In the genomic region with DNA sequence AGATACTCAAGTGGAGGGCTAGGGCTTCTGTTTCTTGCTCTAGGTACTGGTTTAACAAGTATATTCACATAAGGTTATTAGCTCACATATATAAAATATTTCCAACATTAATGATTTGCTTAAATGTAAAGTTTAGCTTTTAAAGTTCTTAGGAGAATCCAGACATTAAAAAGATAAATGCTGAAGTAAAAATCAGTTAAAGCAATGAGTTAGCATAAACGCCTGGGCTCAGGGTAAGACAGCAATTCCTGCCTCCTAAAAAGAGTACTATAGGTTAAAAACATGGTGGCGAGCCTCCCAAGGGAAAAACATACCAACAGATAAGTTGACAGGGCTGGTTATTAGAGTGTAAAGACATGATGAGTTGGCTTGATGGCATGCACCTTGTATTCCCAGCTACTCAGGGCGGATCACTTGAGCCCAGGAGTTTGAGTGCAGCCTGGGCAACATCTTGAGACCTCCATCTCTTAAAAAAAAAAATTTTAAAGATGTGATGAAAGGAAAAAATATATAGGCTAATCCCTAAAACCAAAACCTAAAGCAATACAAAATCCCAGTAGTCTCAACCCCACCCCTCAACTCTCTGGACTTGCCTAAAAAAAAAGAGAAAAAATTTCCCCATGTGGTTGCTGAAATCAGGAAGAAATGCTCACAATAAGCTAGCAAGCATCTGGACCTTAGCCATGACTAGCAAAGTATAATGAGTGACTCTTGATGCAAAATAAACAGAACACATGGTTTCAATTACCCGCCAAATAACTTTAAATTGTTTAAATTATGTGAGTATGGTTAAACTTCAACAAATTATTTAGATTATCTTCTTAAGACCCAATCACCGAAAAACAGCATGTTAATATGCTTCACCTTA, we compare ENCODE assay signal across 1 cellular context.
TF ChIP-seq lines count a peak whose summit lies in the region.

No MANE protein-coding gene starts in this region.

TF ChIP-seq in IMR-90, 13 proteins besides CTCF, POLR2A, EP300 and RAD21:
- TF ChIP-seq, protein P1, sequence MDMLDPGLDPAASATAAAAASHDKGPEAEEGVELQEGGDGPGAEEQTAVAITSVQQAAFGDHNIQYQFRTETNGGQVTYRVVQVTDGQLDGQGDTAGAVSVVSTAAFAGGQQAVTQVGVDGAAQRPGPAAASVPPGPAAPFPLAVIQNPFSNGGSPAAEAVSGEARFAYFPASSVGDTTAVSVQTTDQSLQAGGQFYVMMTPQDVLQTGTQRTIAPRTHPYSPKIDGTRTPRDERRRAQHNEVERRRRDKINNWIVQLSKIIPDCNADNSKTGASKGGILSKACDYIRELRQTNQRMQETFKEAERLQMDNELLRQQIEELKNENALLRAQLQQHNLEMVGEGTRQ (IDR thresholded peaks at IDR 0.05; ENCODE audit: low read depth, low read length), result no peak
- peak; percentile 56; the same call in 1 of the 2 replicates for TF ChIP-seq MXI1 (IDR thresholded peaks at IDR 0.05; ENCODE audit: borderline replicate concordance, low read depth, low read length)
